ENCODE assay signal across 10 cellular contexts in the genomic region with DNA sequence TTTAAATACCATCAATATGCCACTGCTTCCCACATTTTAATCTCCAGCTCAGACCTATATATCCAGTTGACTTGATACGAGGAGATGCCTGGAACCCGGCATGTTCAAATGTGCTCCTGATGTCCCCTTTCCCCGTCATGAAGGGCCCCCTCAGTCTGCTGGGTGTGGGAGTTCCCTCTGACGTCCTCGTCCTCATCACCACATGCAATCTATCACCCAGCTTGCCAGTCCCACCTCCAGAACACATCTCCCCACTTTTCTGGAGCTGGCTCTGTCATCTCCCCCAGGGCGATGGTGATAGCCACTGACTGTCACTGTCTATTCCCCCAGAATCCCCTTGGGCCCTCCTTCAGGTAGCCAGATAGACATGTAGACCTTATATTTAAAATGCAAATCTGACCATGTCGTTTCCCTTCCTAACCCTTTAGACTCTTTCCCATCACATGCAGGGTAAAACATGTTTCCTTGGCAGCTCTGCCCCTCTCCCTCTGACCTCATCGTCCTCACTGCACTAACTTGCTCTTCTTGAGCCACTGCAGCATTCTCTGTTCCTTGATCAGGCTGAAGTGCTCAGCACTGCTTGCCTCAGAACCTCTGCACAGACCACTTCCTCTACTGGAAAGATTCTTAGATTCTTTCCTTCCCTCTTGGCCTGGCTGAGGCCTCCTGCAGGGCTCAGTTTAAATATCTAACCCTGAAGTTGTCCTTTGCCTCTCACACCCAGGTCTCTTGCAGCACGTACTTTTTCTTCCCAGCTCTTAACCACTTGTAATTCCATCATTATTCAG. TPM values are rescaled to one million over a fixed set of nuclear protein-coding genes. Genes with fewer than 3 reads are reported as not detected.
A peak's percentile ranks its signal among the peaks of the same experiment; 100 is the strongest.
DNase-seq lines count a peak whose midpoint lies in the region; ATAC-seq lines count a peak whose summit lies in the region.
"Had no signal": no experiment of that assay in that cellular context is flagged by ENCODE, and none has a peak within 500 bp of the region (broad histone marks: within the 10 kb centered on the region; RNA-seq: fewer than 3 reads in every experiment).

No MANE protein-coding gene starts in this region.

- peak; percentile 40 for DNase-seq in activated naive CD4-positive, alpha-beta T cell treated with anti-CD3 and anti-CD28 coated beads, Interleukin-2, amount 10 ng/mL, durations not matched to agents 7 days and 5 days
- DNase-seq in activated naive CD4-positive, alpha-beta T cell treated with Interleukin-2 at 50 U/mL for 16 hours = no peak
- DNase-seq in RPMI8226 = peak; percentile 16
- DNase-seq in NCI-H226 = no peak
- DNase-seq in MG63 = no peak
- DNase-seq in substantia nigra (lab: John Stamatoyannopoulos, UW) = no peak
- DNase-seq: islet precursor cell had no signal

- H3K27ac ChIP-seq in substantia nigra (ENCODE audit: low read depth, low read length, poor library complexity, severe bottlenecking) = no peak overlapping the region

- no peaks in the 10 kb centered on the region for H3K36me3 Mint-ChIP-seq in activated naive CD4-positive, alpha-beta T cell treated with anti-CD3 and anti-CD28 coated beads, Interleukin-2, amount 10 ng/mL, durations not matched to agents 7 days and 5 days
- no peaks in the 10 kb centered on the region for H3K36me3 Mint-ChIP-seq in dendritic cell treated with granulocyte-macrophage colony-stimulating factor and Interleukin-4, amounts not matched to agents 40 ng/mL and 50 ng/mL, for 4 days (ENCODE audit: low read depth)

- H3K4me1 Mint-ChIP-seq in activated naive CD4-positive, alpha-beta T cell treated with anti-CD3 and anti-CD28 coated beads, Interleukin-2, amount 10 ng/mL, durations not matched to agents 7 days and 5 days = peaks cover 32% of the 10 kb centered on the region
- peaks cover 36% of the 10 kb centered on the region for H3K4me1 Mint-ChIP-seq in dendritic cell treated with granulocyte-macrophage colony-stimulating factor and Interleukin-4, amounts not matched to agents 40 ng/mL and 50 ng/mL, for 4 days (ENCODE audit: low read depth)

- no peaks in the 10 kb centered on the region; the same call in 1 of the 2 replicates for H3K27me3 ChIP-seq in MG63

- CTCF ChIA-PET in activated naive CD4-positive, alpha-beta T cell treated with anti-CD3 and anti-CD28 coated beads, Interleukin-2, amount 10 ng/mL, durations not matched to agents 7 days and 5 days (lab: Charles Lee) = interaction anchor here (1.0 to 3.9 kb wide), 7 partner anchors 11 to 217 kb away, joined by 3 to 27 read pairs (median 5); no protein-coding TSS in a partner anchor

- H3K27me3 Mint-ChIP-seq in activated naive CD4-positive, alpha-beta T cell treated with anti-CD3 and anti-CD28 coated beads, Interleukin-2, amount 10 ng/mL, durations not matched to agents 7 days and 5 days = peaks cover 18% of the 10 kb centered on the region
- peaks cover 27% of the 10 kb centered on the region for H3K27me3 Mint-ChIP-seq in dendritic cell treated with granulocyte-macrophage colony-stimulating factor and Interleukin-4, amounts not matched to agents 40 ng/mL and 50 ng/mL, for 4 days

- H3K4me3 Mint-ChIP-seq in activated naive CD4-positive, alpha-beta T cell treated with anti-CD3 and anti-CD28 coated beads, Interleukin-2, amount 10 ng/mL, durations not matched to agents 7 days and 5 days = no peak overlapping the region
- no peak overlapping the region for H3K4me3 Mint-ChIP-seq in dendritic cell treated with granulocyte-macrophage colony-stimulating factor and Interleukin-4, amounts not matched to agents 40 ng/mL and 50 ng/mL, for 4 days

- H3K9me3 ChIP-seq in MG63 = no peaks in the 10 kb centered on the region

- H3K27ac Mint-ChIP-seq in activated naive CD4-positive, alpha-beta T cell treated with anti-CD3 and anti-CD28 coated beads, Interleukin-2, amount 10 ng/mL, durations not matched to agents 7 days and 5 days = peak overlapping the region; percentile 38
- H3K27ac Mint-ChIP-seq in dendritic cell treated with granulocyte-macrophage colony-stimulating factor and Interleukin-4, amounts not matched to agents 40 ng/mL and 50 ng/mL, for 4 days = peak overlapping the region; percentile 8

- no peaks in the 10 kb centered on the region for H3K36me3 ChIP-seq in MG63

- intact Hi-C loops in dendritic cell treated with granulocyte-macrophage colony-stimulating factor and Interleukin-4, amounts not matched to agents 40 ng/mL and 50 ng/mL, for 4 days (cut with micrococcal nuclease) = loop anchor here (10.0 kb wide), 2 partner anchors 124 to 154 kb away; a partner anchor contains a TSS

- no peak overlapping the region for H3K4me3 ChIP-seq in MG63

- no peak for ATAC-seq in GM21786 (IDR thresholded peaks at IDR 0.05; ENCODE audit: unreplicated experiment)
- ATAC-seq: Right ventricle myocardium inferior had no signal

- H3K9me3 Mint-ChIP-seq in activated naive CD4-positive, alpha-beta T cell treated with anti-CD3 and anti-CD28 coated beads, Interleukin-2, amount 10 ng/mL, durations not matched to agents 7 days and 5 days = no peaks in the 10 kb centered on the region
- no peaks in the 10 kb centered on the region for H3K9me3 Mint-ChIP-seq in dendritic cell treated with granulocyte-macrophage colony-stimulating factor and Interleukin-4, amounts not matched to agents 40 ng/mL and 50 ng/mL, for 4 days

RNA-seq across cellular contexts. Expression of a gene that starts 7.4 kb away (rescaled TPM):
- 2.3 and 3.6 TPM in 2 replicates for total RNA-seq in MG63 (2014; rRNA removed; shearing (Covaris generic); ENCODE audit: low replicate concordance)

RNA-seq across cellular contexts. Expression of a gene that starts 51.6 kb away (rescaled TPM):
- total RNA-seq in MG63 (2014; rRNA removed; shearing (Covaris generic); ENCODE audit: low replicate concordance) = 302 and 372 TPM in 2 replicates

Comparison
In these comparisons a context has a peak if more than half of its experiments do, and no peak if none do; other contexts are left out.
1. DNase-seq: peak in activated naive CD4-positive, alpha-beta T cell treated with anti-CD3 and anti-CD28 coated beads, Interleukin-2, amount 10 ng/mL, durations not matched to agents 7 days and 5 days (single experiment) and RPMI8226 (single experiment); none in activated naive CD4-positive, alpha-beta T cell treated with Interleukin-2 at 50 U/mL for 16 hours (single experiment), NCI-H226 (single experiment), MG63 (single experiment) and substantia nigra (0 of 49).